ENCODE assay signal across 8 cellular contexts in the genomic region with DNA sequence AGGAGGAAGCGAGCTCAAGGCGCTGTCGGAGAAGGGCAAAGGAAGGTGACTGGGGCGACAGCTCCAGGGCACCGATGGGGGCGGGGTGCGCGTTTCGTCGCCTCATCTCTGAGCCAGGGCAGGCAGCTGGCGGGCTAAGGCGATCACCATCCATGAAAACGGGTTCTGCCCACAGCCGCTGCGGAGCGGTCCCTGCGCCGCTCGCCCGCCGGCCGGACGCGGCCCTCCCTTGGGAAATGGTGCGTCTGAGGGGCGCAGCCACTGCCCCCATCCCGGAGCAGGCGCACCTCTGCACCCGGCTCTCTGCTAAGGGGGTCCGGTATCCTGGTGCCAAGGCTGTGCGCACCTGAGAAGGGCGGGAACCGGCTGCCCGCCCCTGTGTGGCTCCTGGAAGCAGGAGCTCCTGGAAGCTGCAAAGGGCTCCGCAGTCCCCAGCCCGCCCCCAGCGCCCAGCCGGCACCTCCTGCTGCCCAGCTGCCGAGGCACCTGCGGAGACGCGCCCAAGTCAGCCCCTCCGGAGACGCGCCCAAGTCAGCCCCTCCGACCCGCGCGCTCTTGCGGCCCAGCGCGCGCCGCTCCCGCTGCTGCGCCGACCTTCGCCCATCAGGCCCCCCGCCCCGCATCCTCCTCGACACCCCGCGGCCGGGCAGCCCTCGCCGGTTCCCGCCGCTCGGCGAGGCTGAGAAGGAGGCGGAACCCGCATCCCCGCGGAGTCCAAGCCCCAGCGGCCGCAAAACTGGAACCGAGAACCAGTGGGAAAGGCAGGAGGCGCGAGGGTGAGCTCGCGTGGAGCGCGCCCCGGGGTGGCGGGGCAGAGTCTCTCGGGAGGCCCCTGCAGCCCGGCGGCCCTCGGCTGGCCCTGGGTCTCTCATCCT. TPM values are rescaled to one million over a fixed set of nuclear protein-coding genes. Genes with fewer than 3 reads are reported as not detected.
DNase-seq lines count a peak whose midpoint lies in the region; FAIRE-seq and TF ChIP-seq lines count a peak whose summit lies in the region.

No MANE protein-coding gene starts in this region.

- peak overlapping the region; percentile 52 for H3K4me3 ChIP-seq in SJCRH30
- H3K4me3 ChIP-seq in sigmoid colon: peak overlapping the region in 3 of 4 donors; percentile 17 to 32 (median 31)

- 0 out of 2 replicates have a peak, but pooled peaks cover 2% of the 10 kb centered on the region for H3K36me3 ChIP-seq in SJCRH30
- H3K36me3 ChIP-seq in sigmoid colon: no peaks in the 10 kb centered on the region

- no peak for TF ChIP-seq POLR2A in sigmoid colon (IDR thresholded peaks at IDR 0.05)

- no peak overlapping the region for H3K27ac ChIP-seq in SJCRH30
- H3K27ac ChIP-seq in sigmoid colon: no peak overlapping the region

- H3K36me3 Mint-ChIP-seq in glutamatergic neuron (ENCODE audit: unreplicated experiment): no peaks in the 10 kb centered on the region

- H3K4me1 Mint-ChIP-seq in glutamatergic neuron (ENCODE audit: low read depth, unreplicated experiment): peaks cover 3% of the 10 kb centered on the region

- intact Hi-C loops in sigmoid colon (cut with DNase I): no loop called here

- H3K4me1 ChIP-seq in SJCRH30 (peaks cover 15% of the 10 kb centered on the region; the same call in 1 of the 2 replicates), sigmoid colon (peaks cover 0 to 17% (median 16%) of the 10 kb centered on the region in 4 donors)

- FAIRE-seq in RCC 7860 (lab: Jason Lieb, UNC): no peak

- H3K9me3 ChIP-seq in SJCRH30 (replicated peaks): peaks cover 7% of the 10 kb centered on the region; the same call in 1 of the 2 replicates
- H3K9me3 ChIP-seq in sigmoid colon: no peaks in the 10 kb centered on the region

- H3K9me3 Mint-ChIP-seq in glutamatergic neuron (ENCODE audit: unreplicated experiment): no peaks in the 10 kb centered on the region

- 2 to 3% methylated on average over 89 of the region's 89 CpGs for WGBS in sigmoid colon, 2 donors

- H3K27me3 ChIP-seq in SJCRH30 (no peaks in the 10 kb centered on the region), sigmoid colon (peaks cover 5 to 46% (median 27%) of the 10 kb centered on the region in 3 donors)

- H3K27ac Mint-ChIP-seq in glutamatergic neuron (ENCODE audit: unreplicated experiment): no peak overlapping the region

- H3K4me3 Mint-ChIP-seq in glutamatergic neuron (ENCODE audit: unreplicated experiment): peak overlapping the region; percentile 80

- peaks cover 9% of the 10 kb centered on the region for H3K27me3 Mint-ChIP-seq in glutamatergic neuron (ENCODE audit: unreplicated experiment)

- DNase-seq in NCI-H1105 treated with DMSO at 0.1 percent for 48 hours (lab: John Stamatoyannopoulos, UW): peak; percentile 12
- DNase-seq in NCI-H1105 (lab: John Stamatoyannopoulos, UW): no peak
- DNase-seq in SJCRH30: no peak
- peak; percentile 51 for DNase-seq in glutamatergic neuron
- no peak for DNase-seq in sigmoid colon
- DNase-seq in NCI-H187 treated with DMSO at 0.1 percent for 48 hours (lab: John Stamatoyannopoulos, UW): no peak
- no peak for DNase-seq in NCI-H2107 treated with DMSO at 0.1 percent for 48 hours (lab: John Stamatoyannopoulos, UW; ENCODE audit: unreplicated experiment)
- DNase-seq in RCC 7860 (ENCODE audit: low spot score): no peak

- TF ChIP-seq EP300 in sigmoid colon (IDR thresholded peaks at IDR 0.05): no peak

- no peak for TF ChIP-seq CTCF in glutamatergic neuron (IDR thresholded peaks at IDR 0.05; ENCODE audit: partially characterized antibody, unreplicated experiment)
- TF ChIP-seq CTCF in sigmoid colon (IDR thresholded peaks at IDR 0.05): no peak

RNA-seq across cellular contexts. Expression of a gene that starts 0.8 kb away (rescaled TPM):
- 2.9 and 3.0 TPM in 2 replicates for total RNA-seq in SJCRH30 (2014; rRNA removed; shearing (Covaris generic))
- not detected for total RNA-seq in glutamatergic neuron (ENCODE audit: unreplicated experiment)
- not detected for total RNA-seq in sigmoid colon
- polyA plus RNA-seq in sigmoid colon: under 1 TPM in 1 of 3 donors, not detected in 2; 0.01 TPM

Comparison
In these comparisons a context has a peak if more than half of its experiments do, and no peak if none do; other contexts are left out.
1. DNase-seq: peak in NCI-H1105 treated with DMSO at 0.1 percent for 48 hours (single experiment) and glutamatergic neuron (single experiment); none in NCI-H1105 (single experiment), SJCRH30 (0 of 2), sigmoid colon (single experiment), NCI-H187 treated with DMSO at 0.1 percent for 48 hours (single experiment), NCI-H2107 treated with DMSO at 0.1 percent for 48 hours (single experiment) and RCC 7860 (single experiment).